Comparison of ENCODE assay signal across 19 cellular contexts in genomic region chr16:50771366-50771765, GRCh38. TPM values are rescaled to one million over a fixed set of nuclear protein-coding genes. Genes with fewer than 3 reads are reported as not detected.
A peak's percentile ranks its signal among the peaks of the same experiment; 100 is the strongest.
DNase-seq lines count a peak whose midpoint lies in the region; ATAC-seq and TF ChIP-seq lines count a peak whose summit lies in the region.
"Had no signal": no experiment of that assay in that cellular context is flagged by ENCODE, and none has a peak within 500 bp of the region (broad histone marks: within the 10 kb centered on the region; RNA-seq: fewer than 3 reads in every experiment).

No MANE protein-coding gene starts in this region.

- H3K36me3 ChIP-seq in BJ (ENCODE audit: control insufficient read depth, insufficient read depth, low read length), result no peaks in the 10 kb centered on the region
- H3K36me3 ChIP-seq: pancreas had no signal

- peaks cover 44% of the 10 kb centered on the region for H3K36me3 Mint-ChIP-seq in HFFc6 (ENCODE audit: low read depth)

- POLR2A ChIA-PET in BJ (lab: Charles Lee), result interaction anchor here (0.6 kb wide), 1 partner anchor 42 kb away, joined by 3 read pairs; no protein-coding TSS in a partner anchor

- peaks cover 4% of the 10 kb centered on the region for H3K9me3 Mint-ChIP-seq in HFFc6
- H3K9me3 Mint-ChIP-seq: central memory CD8-positive, alpha-beta T cell had no signal

- H3K27me3 Mint-ChIP-seq in HFFc6 (ENCODE audit: insufficient read depth), result no peaks in the 10 kb centered on the region; the same call in 1 of the 2 replicates
- H3K27me3 Mint-ChIP-seq: central memory CD8-positive, alpha-beta T cell; stimulated activated memory B cell treated with anti-CD40 and anti-IgM and Interleukin-4, amounts not matched to agents 10 μg/mL and 1 μg/mL and 100 μg/mL, for 72 hours had no signal

- peak overlapping the region; percentile 37; the same call in 1 of the 2 replicates for H3K4me3 Mint-ChIP-seq in HFFc6
- H3K4me3 Mint-ChIP-seq: central memory CD8-positive, alpha-beta T cell; endodermal cell; stimulated activated memory B cell treated with anti-CD40 and anti-IgM and Interleukin-4, amounts not matched to agents 10 μg/mL and 1 μg/mL and 100 μg/mL, for 72 hours had no signal

- H3K27ac Mint-ChIP-seq in HFFc6, result peak overlapping the region; percentile 86
- H3K27ac Mint-ChIP-seq: activated naive CD4-positive, alpha-beta T cell treated with anti-CD3 and anti-CD28 coated beads, Interleukin-2, amount 50 U/mL, for 72 hours; endodermal cell; stimulated activated memory B cell treated with anti-CD40 and anti-IgM and Interleukin-4, amounts not matched to agents 10 μg/mL and 1 μg/mL and 100 μg/mL, for 72 hours had no signal

- DNase-seq in BJ (ENCODE audit: low read depth), result peak; percentile 27
- peak; percentile 78 for DNase-seq in HFFc6
- DNase-seq in astrocyte of the hippocampus (ENCODE audit: low read depth, low spot score), result peak; percentile 2
- DNase-seq in kidney tubule cell (ENCODE audit: low spot score), result peak; percentile 2
- no peak for DNase-seq in nucleus accumbens (lab: John Stamatoyannopoulos, UW)
- DNase-seq: activated CD4-positive, CD25-positive, alpha-beta regulatory T cell; DMS79 treated with DMSO at 0.1 percent for 48 hours; endodermal cell; NCI-H1694; NCI-H526; pancreas; Peyer's patch had no signal

- H3K4me3 ChIP-seq in BJ (ENCODE audit: low read depth, low read length), result no peak overlapping the region
- H3K4me3 ChIP-seq: pancreas, Peyer's patch, skin epidermis had no signal

- CTCF ChIA-PET in BJ (lab: Yijun Ruan, JAX), result interaction anchor here (1.4 kb wide), 1 partner anchor 35 kb away, joined by 6 read pairs; no protein-coding TSS in a partner anchor

- ATAC-seq in HG02763 (IDR thresholded peaks at IDR 0.05; ENCODE audit: unreplicated experiment), result no peak
- no peak for ATAC-seq in GM19463 (IDR thresholded peaks at IDR 0.05; ENCODE audit: unreplicated experiment)
- ATAC-seq: HCT116; pancreas; stimulated activated memory B cell treated with anti-CD40 and anti-IgM and Interleukin-4, amounts not matched to agents 10 μg/mL and 1 μg/mL and 100 μg/mL, for 72 hours had no signal

- H3K4me1 Mint-ChIP-seq in HFFc6 (ENCODE audit: low read depth), result peaks cover 25% of the 10 kb centered on the region
- H3K4me1 Mint-ChIP-seq: endodermal cell had no signal

- TF ChIP-seq CTCF in BJ (IDR thresholded peaks at IDR 0.05; ENCODE audit: insufficient read depth, low read depth, low read length) (no peak), HFFc6 (IDR thresholded peaks at IDR 0.05) (no peak)

- no peaks in the 10 kb centered on the region for H3K27me3 ChIP-seq in BJ (ENCODE audit: control insufficient read depth, insufficient read depth, low read length)
- H3K27me3 ChIP-seq: pancreas, Peyer's patch had no signal

RNA-seq across cellular contexts. Expression of gene CYLD, which starts 29.5 kb away (rescaled TPM):
- 12.3 and 22.1 TPM in 2 replicates for polyA plus RNA-seq in BJ (2011; rRNA removed)
- 17.3 and 17.8 TPM in 2 replicates for polyA minus RNA-seq in BJ (2011; rRNA and poly(A)+ RNA removed)
- 10 to 100 TPM; 39.4 to 52.7 (median 43.4) TPM for total RNA-seq in HFFc6 (2021; fragmentation: NEBNext Ultra II Directional; extraction: Animal tissue kit (Norgen Biotek cat#: 25700))

Comparison
In these comparisons a context has a peak if more than half of its experiments do, and no peak if none do; other contexts are left out.
1. DNase-seq: peak in BJ (single experiment), HFFc6 (single experiment), astrocyte of the hippocampus (single experiment) and kidney tubule cell (single experiment); none in nucleus accumbens (0 of 56).